In genomic region chr3:128306481-128306880, GRCh38 we compare ENCODE assay signal across 26 cellular contexts.
"Had no signal": no experiment of that assay in that cellular context is flagged by ENCODE, and none has a peak within 500 bp of the region (broad histone marks: within the 10 kb centered on the region; RNA-seq: fewer than 3 reads in every experiment).

No MANE protein-coding gene starts in this region.

- H3K79me2 ChIP-seq: parathyroid adenoma had no signal

- H3K4me2 ChIP-seq: neural progenitor cell, smooth muscle cell had no signal

- H3K27ac ChIP-seq: neural progenitor cell, ovary, parathyroid adenoma, prostate gland, skin epidermis, spleen, suprapubic skin, testis, tibial artery, transverse colon, upper lobe of right lung had no signal

- H3K9ac ChIP-seq: neural progenitor cell, parathyroid adenoma had no signal

- DNase-seq: natural killer cell; occipital lobe; ovary; retina; spleen; stimulated activated CD4-positive, alpha-beta T cell treated with anti-CD3 and anti-CD28 coated beads, Interleukin-12 subunit alpha, Interleukin-12 subunit beta, amount 100 ng/mL, for 4 hours; stimulated activated CD4-positive, alpha-beta T cell treated with anti-CD3 and anti-CD28 coated beads, Interleukin-1b, Interleukin-23, amount 100 ng/mL, for 48 hours; stimulated activated CD4-positive, alpha-beta T cell treated with anti-CD3 and anti-CD28 coated beads, Interleukin-4, amount 100 ng/mL, for 1 hour; stimulated activated CD4-positive, alpha-beta T cell treated with anti-CD3 and anti-CD28 coated beads, Interleukin-4, amount 100 ng/mL, for 4 hours; stimulated activated naive CD8-positive, alpha-beta T cell treated with anti-CD3 and anti-CD28 coated beads, Interleukin-15, Interleukin-2, amounts not matched to agents 100 U/mL and 50 U/mL, for 24 hours; substantia nigra; testis; tibial artery; transverse colon; upper lobe of right lung; uterus had no signal

- H3K9me3 ChIP-seq: ovary, prostate gland, right atrium auricular region, spleen, suprapubic skin, testis, tibial artery, transverse colon, upper lobe of right lung, uterus had no signal

- H2AFZ ChIP-seq: neural progenitor cell, parathyroid adenoma had no signal

- H3K36me3 ChIP-seq: neural progenitor cell, ovary, prostate gland, suprapubic skin, transverse colon, upper lobe of right lung, uterus had no signal

- ATAC-seq: natural killer cell; sciatic nerve; stimulated activated memory B cell treated with anti-CD40 and anti-IgM and Interleukin-4, amounts not matched to agents 10 μg/mL and 1 μg/mL and 100 μg/mL, for 72 hours; stimulated activated naive CD8-positive, alpha-beta T cell treated with anti-CD3 and anti-CD28 coated beads, Interleukin-15, amount 100 ng/mL, for 72 hours; stimulated activated naive CD8-positive, alpha-beta T cell treated with anti-CD3 and anti-CD28 coated beads, Interleukin-15, Interleukin-2, amounts not matched to agents 100 U/mL and 50 U/mL, for 24 hours; upper lobe of right lung had no signal

- H3K27me3 ChIP-seq: neural progenitor cell, ovary, right atrium auricular region, spleen, suprapubic skin, testis, tibial artery, transverse colon, upper lobe of right lung, uterus had no signal

- H3K4me1 ChIP-seq: neural progenitor cell, parathyroid adenoma, prostate gland, suprapubic skin, tibial artery, transverse colon, upper lobe of right lung had no signal

- H3K4me3 ChIP-seq: neural progenitor cell, ovary, prostate gland, right atrium auricular region, skin epidermis, smooth muscle cell, spleen, suprapubic skin, testis, tibial artery, transverse colon, upper lobe of right lung, uterus had no signal
